11 cellular contexts compared by ENCODE assay signal in genomic region chr5:129541648-129542251, GRCh38.
DNase-seq lines count a peak whose midpoint lies in the region; ATAC-seq, FAIRE-seq and TF ChIP-seq lines count a peak whose summit lies in the region.
"Had no signal": no experiment of that assay in that cellular context is flagged by ENCODE, and none has a peak within 500 bp of the region (broad histone marks: within the 10 kb centered on the region; RNA-seq: fewer than 3 reads in every experiment).

No MANE protein-coding gene starts in this region.

- no peak for TF ChIP-seq POLR2A in GM12878 (IDR thresholded peaks at IDR 0.05; ENCODE audit: low read depth, low read length)

- ATAC-seq in GM19372 (IDR thresholded peaks at IDR 0.05; ENCODE audit: low read depth, unreplicated experiment) (peak; percentile 85), GM12878 (peak; percentile 76)

- no peak for TF ChIP-seq RAD21 in GM12878 (IDR thresholded peaks at IDR 0.05; ENCODE audit: insufficient read depth, low read depth, low read length)

- RAD21 ChIA-PET in GM12878 (lab: Charles Lee; ENCODE audit: unreplicated experiment) = no interaction called here

- POLR2A ChIA-PET in GM12878 (lab: Charles Lee) = no interaction called here

- no peak for FAIRE-seq in GM12878 (lab: Jason Lieb, UNC)
- no peak for FAIRE-seq in GM19239 (lab: Jason Lieb, UNC)

- H3K4me2 ChIP-seq in GM12878 (ENCODE audit: control insufficient read depth, insufficient read depth) = no peak overlapping the region

- no peaks in the 10 kb centered on the region for H4K20me1 ChIP-seq in GM12878 (ENCODE audit: control insufficient read depth, insufficient read depth)

- in situ Hi-C loops in GM12878 (cut with MboI) = no loop called here

- H3K27ac ChIP-seq in 22Rv1 (no peak overlapping the region), GM12878 (ENCODE audit: control insufficient read depth, insufficient read depth) (no peak overlapping the region)
- H3K27ac ChIP-seq: skin epidermis had no signal

- no peak for TF ChIP-seq EP300 in GM12878 (IDR thresholded peaks at IDR 0.05; ENCODE audit: borderline replicate concordance in 1 of 2, control insufficient read depth in 1 of 2, low read depth in 2 of 2, low read length in 2 of 2)

- H3K27me3 ChIP-seq in GM12878 (replicated peaks in 1 of 2; ENCODE audit: control insufficient read depth in 2 of 2, insufficient read depth in 2 of 2, low read length in 1 of 2) = no peaks in the 10 kb centered on the region

- intact Hi-C loops in GM12878 (cut with micrococcal nuclease; ENCODE audit: unreplicated experiment) = loop anchor here (5.0 kb wide), 1 partner anchor 226 kb away; no protein-coding TSS in a partner anchor

- H3K9me3 ChIP-seq in GM12878 (replicated peaks; ENCODE audit: control insufficient read depth, insufficient read depth, low read length) = no peaks in the 10 kb centered on the region

- H2AFZ ChIP-seq in GM12878 (ENCODE audit: control insufficient read depth, low read depth, low read length) = no peak overlapping the region

- no peaks in the 10 kb centered on the region for H3K79me2 ChIP-seq in GM12878 (ENCODE audit: control insufficient read depth, insufficient read depth, low read length)

- CTCF ChIA-PET in GM12878 (lab: Yijun Ruan, JAX) = no interaction called here

- H3K4me1 ChIP-seq in GM12878 (ENCODE audit: control insufficient read depth, insufficient read depth, low read length) = no peaks in the 10 kb centered on the region

- H3K4me3 ChIP-seq in GM12878 = no peak overlapping the region
- H3K4me3 ChIP-seq: skin epidermis had no signal

- no peaks in the 10 kb centered on the region for H3K36me3 ChIP-seq in GM12878 (ENCODE audit: control insufficient read depth in 2 of 2, insufficient read depth in 2 of 2, low read length in 1 of 2)

- peak; percentile 80 for TF ChIP-seq CTCF in 22Rv1 (IDR thresholded peaks at IDR 0.05)
- peak in 1 of 3 experiments; percentile 8; a peak in 2 of 6 replicates for TF ChIP-seq CTCF in GM12878 (IDR thresholded peaks at IDR 0.05 in 2 of 3, conservative IDR thresholded peaks at IDR 0.05 in 1 of 3; ENCODE audit: control insufficient read depth in 2 of 3, extremely low read depth in 1 of 3, insufficient read depth in 1 of 3, low read depth in 3 of 3, low read length in 3 of 3)

- SMC1A ChIA-PET in GM12878 (lab: Charles Lee; ENCODE audit: uncharacterized antibody, unreplicated experiment) = no interaction called here

- no TSS peak for BruUV-seq in GM12878 (replicated peaks; lab: Mats Ljungman, UMichigan)

- H3K9ac ChIP-seq in GM12878 (ENCODE audit: control insufficient read depth, insufficient read depth, low read length) = no peak overlapping the region

- WGBS in GM12878 (ENCODE audit: insufficient coverage, insufficient replicate concordance, low lambda C conversion rate, missing lambda C conversion rate) = 11% methylated on average over 4 of the region's 4 CpGs

- DNase-seq in HuH-7 (ENCODE audit: low spot score) = peak; percentile 3
- no peak for DNase-seq in GM12878 (ENCODE audit: low read depth, low spot score)
- DNase-seq in stimulated activated CD8-positive, alpha-beta memory T cell treated with anti-CD3 and anti-CD28 coated beads, Interleukin-4, amount 100 ng/mL, for 48 hours = no peak
- DNase-seq in GM19239 (ENCODE audit: insufficient read length, low spot score) = no peak
- no peak for DNase-seq in activated CD4-positive, alpha-beta T cell treated with anti-CD3 and anti-CD28 coated beads, Interleukin-2, amount 50 U/mL, for 48 hours
- DNase-seq in COLO668 (lab: John Stamatoyannopoulos, UW; ENCODE audit: unreplicated experiment) = no peak
- DNase-seq: C1 segment of cervical spinal cord, NCI-H2029 had no signal

TF ChIP-seq in GM12878, 131 proteins besides CTCF, POLR2A, EP300 and RAD21:
- TF ChIP-seq MLLT1 (IDR thresholded peaks at IDR 0.05) = no peak
- no peak for TF ChIP-seq DPF2 (IDR thresholded peaks at IDR 0.05)
- no peak for TF ChIP-seq RELB (IDR thresholded peaks at IDR 0.05; ENCODE audit: low read depth)
- no peak for TF ChIP-seq CUX1 (IDR thresholded peaks at IDR 0.05; ENCODE audit: insufficient replicate concordance, low read depth, low read length)
- no peak for TF ChIP-seq RCOR1 (conservative IDR thresholded peaks at IDR 0.05; ENCODE audit: low read depth, low read length)
- no peak for TF ChIP-seq FOXK2 (IDR thresholded peaks at IDR 0.05)
- TF ChIP-seq NFYA (IDR thresholded peaks at IDR 0.05; ENCODE audit: borderline replicate concordance, low read depth, low read length) = no peak
- TF ChIP-seq STAT1 (conservative IDR thresholded peaks at IDR 0.05) = no peak
TF ChIP-seq in GM12878: peak in this region for 0.
